8 cellular contexts compared by ENCODE assay signal in the genomic region with DNA sequence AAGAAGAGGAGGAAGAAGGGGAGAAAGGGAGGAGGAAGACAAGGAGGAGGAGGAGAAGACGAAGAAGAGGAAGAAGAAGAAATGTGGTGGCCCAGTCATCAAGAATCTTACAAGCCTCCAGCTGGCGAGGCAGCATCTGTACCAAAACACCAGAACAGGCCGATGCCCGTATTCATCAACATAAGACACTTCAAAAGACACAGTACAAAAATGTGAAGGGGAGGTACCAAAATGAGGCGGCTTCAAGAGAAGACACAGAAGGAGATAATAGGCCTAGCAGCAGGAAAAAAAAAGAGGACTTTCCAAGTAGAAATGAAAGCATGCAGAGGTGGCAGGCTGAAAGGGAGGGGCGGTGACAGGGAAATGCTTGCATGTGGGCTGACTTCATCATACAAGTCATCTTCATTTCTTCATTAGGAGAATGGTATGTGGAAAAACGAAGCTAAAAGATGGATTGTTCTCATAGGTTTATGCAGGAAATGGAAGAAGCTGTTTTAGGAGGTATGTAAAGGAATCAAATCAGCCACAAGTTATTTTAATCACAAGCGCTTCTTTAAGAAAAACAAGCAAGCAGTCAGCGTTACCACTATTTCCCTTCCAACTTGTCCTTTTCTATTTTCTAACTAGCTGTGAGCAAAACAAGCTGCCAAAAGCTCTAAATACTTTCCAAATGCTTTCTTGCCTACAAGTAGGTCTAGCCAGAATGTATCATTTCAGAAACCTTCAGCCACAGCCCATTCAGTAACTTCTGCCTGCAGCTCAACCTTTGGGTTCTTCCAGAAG.
DNase-seq lines count a peak whose midpoint lies in the region; ATAC-seq and TF ChIP-seq lines count a peak whose summit lies in the region.

No MANE protein-coding gene starts in this region.

- H3K36me3 ChIP-seq in heart left ventricle (peaks cover 0 to 22% (median 9%) of the 10 kb centered on the region in 9 donors), BE2C (no peaks in the 10 kb centered on the region)

- peaks cover 2 to 42% (median 22%) of the 10 kb centered on the region in 12 donors for H3K4me1 ChIP-seq in heart left ventricle
- H3K4me1 ChIP-seq in BE2C, result no peaks in the 10 kb centered on the region

- CTCF ChIA-PET in activated naive CD4-positive, alpha-beta T cell treated with anti-CD3 and anti-CD28 coated beads for 36 hours (lab: Charles Lee), result interaction anchor here (0.6 to 2.6 kb wide), 5 partner anchors 11 to 91 kb away, joined by 3 to 6 read pairs (median 5); no protein-coding TSS in a partner anchor

- intact Hi-C loops in activated naive CD4-positive, alpha-beta T cell treated with anti-CD3 and anti-CD28 coated beads for 36 hours (cut with micrococcal nuclease), result loop anchor here (1.0 to 5.0 kb wide), 6 partner anchors 10 to 113 kb away; no protein-coding TSS in a partner anchor
- intact Hi-C loops in heart left ventricle (cut with DNase I), result no loop called here

- H3K27ac ChIP-seq in heart left ventricle, result peak overlapping the region; percentile 22 to 75 (median 58)

- H3K4me3 Mint-ChIP-seq in activated naive CD4-positive, alpha-beta T cell treated with anti-CD3 and anti-CD28 coated beads for 36 hours, result peak overlapping the region; percentile 54

- H3K27me3 ChIP-seq in heart left ventricle (no peaks in the 10 kb centered on the region), BE2C (no peaks in the 10 kb centered on the region)

- WGBS in heart left ventricle, 4 donors, result 46 to 55% (median 50%) methylated on average over 9 of the region's 9 CpGs

- H3K27me3 Mint-ChIP-seq in activated naive CD4-positive, alpha-beta T cell treated with anti-CD3 and anti-CD28 coated beads for 36 hours (ENCODE audit: low read depth), result no peaks in the 10 kb centered on the region

- H3K4me1 Mint-ChIP-seq in activated naive CD4-positive, alpha-beta T cell treated with anti-CD3 and anti-CD28 coated beads for 36 hours (ENCODE audit: low read depth), result peaks cover 46% of the 10 kb centered on the region

- TF ChIP-seq CTCF in heart left ventricle (IDR thresholded peaks at IDR 0.05), result no peak
- TF ChIP-seq CTCF in BE2C (IDR thresholded peaks at IDR 0.05; ENCODE audit: low read depth, low read length), result no peak

- no peak for TF ChIP-seq POLR2A in heart left ventricle (IDR thresholded peaks at IDR 0.05)

- peak; percentile 51 for DNase-seq in HCEC 1CT
- DNase-seq in activated naive CD4-positive, alpha-beta T cell treated with anti-CD3 and anti-CD28 coated beads for 36 hours, result peak; percentile 81
- peak in 1 of 5 donors; percentile 26 for DNase-seq in heart left ventricle
- peak; percentile 42 for DNase-seq in stimulated activated CD4-positive, alpha-beta T cell treated with anti-CD3 and anti-CD28 coated beads, Interleukin-12 subunit alpha, Interleukin-12 subunit beta, amount 100 ng/mL, for 4 hours
- no peak for DNase-seq in BE2C
- no peak for DNase-seq in NCI-H1694 treated with DMSO at 0.1 percent for 48 hours (lab: John Stamatoyannopoulos, UW)

- H3K27ac Mint-ChIP-seq in activated naive CD4-positive, alpha-beta T cell treated with anti-CD3 and anti-CD28 coated beads for 36 hours, result peak overlapping the region; percentile 93

- peak; percentile 19 to 66 (median 56) for ATAC-seq in heart left ventricle
- ATAC-seq in GM19455 (IDR thresholded peaks at IDR 0.05; ENCODE audit: unreplicated experiment), result no peak
- no peak for ATAC-seq in HG02884 (IDR thresholded peaks at IDR 0.05; ENCODE audit: unreplicated experiment)

- H3K9me3 ChIP-seq in heart left ventricle (no peaks in the 10 kb centered on the region), BE2C (no peaks in the 10 kb centered on the region)

- H3K9me3 Mint-ChIP-seq in activated naive CD4-positive, alpha-beta T cell treated with anti-CD3 and anti-CD28 coated beads for 36 hours, result no peaks in the 10 kb centered on the region

- H3K4me3 ChIP-seq in heart left ventricle (peak overlapping the region in 6 of 12 donors; percentile 3 to 36 (median 12)), BE2C (ENCODE audit: low read depth, low read length) (no peak overlapping the region)

- H3K36me3 Mint-ChIP-seq in activated naive CD4-positive, alpha-beta T cell treated with anti-CD3 and anti-CD28 coated beads for 36 hours (ENCODE audit: low read depth), result peaks cover 1% of the 10 kb centered on the region

Comparison
In these comparisons a context has a peak if more than half of its experiments do, and no peak if none do; other contexts are left out.
1. DNase-seq: peak in HCEC 1CT (single experiment), activated naive CD4-positive, alpha-beta T cell treated with anti-CD3 and anti-CD28 coated beads for 36 hours (single experiment) and stimulated activated CD4-positive, alpha-beta T cell treated with anti-CD3 and anti-CD28 coated beads, Interleukin-12 subunit alpha, Interleukin-12 subunit beta, amount 100 ng/mL, for 4 hours (single experiment); none in BE2C (single experiment) and NCI-H1694 treated with DMSO at 0.1 percent for 48 hours (single experiment).
2. ATAC-seq: peak in heart left ventricle (4 of 4); none in GM19455 (single experiment) and HG02884 (single experiment).